8 cellular contexts compared by ENCODE assay signal in the genomic region with DNA sequence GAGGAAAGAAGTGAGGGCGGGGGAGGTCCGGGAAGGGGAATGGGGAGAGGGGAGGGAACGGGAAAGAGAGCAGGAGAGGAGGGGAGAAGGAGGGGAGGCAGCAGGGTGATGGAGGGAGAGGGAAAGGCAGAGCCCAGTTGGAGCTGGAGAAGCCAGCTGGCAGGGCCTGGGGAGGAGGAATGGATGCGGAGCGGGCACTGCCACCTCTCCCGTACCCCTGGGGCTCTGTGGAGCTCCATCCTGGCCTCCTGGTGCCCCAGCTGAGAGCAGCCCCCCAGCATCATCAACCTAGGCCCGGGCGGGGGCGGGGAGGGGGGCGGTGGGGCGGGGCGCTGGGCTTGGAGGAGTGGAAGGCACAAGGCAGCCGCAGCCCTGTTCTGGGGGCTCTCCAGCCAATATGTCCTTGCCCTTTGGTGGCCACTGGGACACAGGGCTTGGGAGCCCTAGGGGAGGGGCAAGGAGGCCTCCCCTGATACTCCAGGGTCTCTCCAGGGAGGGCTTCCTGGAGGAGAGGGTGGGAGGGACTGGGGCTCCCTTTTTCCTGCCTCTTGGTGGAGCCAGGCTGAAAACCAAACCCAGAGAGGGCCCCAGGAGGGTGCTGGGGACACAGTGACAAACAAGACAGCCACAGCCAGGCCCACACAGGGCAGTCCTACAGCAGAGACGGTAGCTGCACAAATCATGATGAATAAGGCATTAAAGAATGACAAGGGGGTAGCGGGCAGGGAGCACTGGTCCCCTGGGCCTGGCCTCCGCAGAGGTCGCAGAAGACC.
A peak's percentile ranks its signal among the peaks of the same experiment; 100 is the strongest.
DNase-seq lines count a peak whose midpoint lies in the region; ATAC-seq and TF ChIP-seq lines count a peak whose summit lies in the region.

No MANE protein-coding gene starts in this region.

- H3K4me3 Mint-ChIP-seq in naive thymus-derived CD4-positive, alpha-beta T cell, result peak overlapping the region in 8 of 10 donors; percentile 51 to 87 (median 78)

- peaks cover 0 to 24% (median 0%) of the 10 kb centered on the region in 5 donors for H3K36me3 Mint-ChIP-seq in naive thymus-derived CD4-positive, alpha-beta T cell

- H3K4me3 ChIP-seq in epithelial cell of esophagus (ENCODE audit: low read length), result peak overlapping the region; percentile 70
- H3K4me3 ChIP-seq in naive thymus-derived CD4-positive, alpha-beta T cell (ENCODE audit: low read length), result peak overlapping the region; percentile 79

- no peaks in the 10 kb centered on the region for H3K27me3 Mint-ChIP-seq in naive thymus-derived CD4-positive, alpha-beta T cell

- no peaks in the 10 kb centered on the region for H3K27me3 ChIP-seq in naive thymus-derived CD4-positive, alpha-beta T cell (ENCODE audit: control insufficient read depth in 2 of 2, insufficient read depth in 2 of 2, low read length in 2 of 2)

- no peaks in the 10 kb centered on the region for H3K36me3 ChIP-seq in naive thymus-derived CD4-positive, alpha-beta T cell (ENCODE audit: control insufficient read depth in 2 of 3, insufficient read depth in 3 of 3, low read length in 3 of 3)

- peak overlapping the region; percentile 100 for H3K27ac ChIP-seq in RWPE1
- no peak overlapping the region for H3K27ac ChIP-seq in naive thymus-derived CD4-positive, alpha-beta T cell (ENCODE audit: low read depth, low read length)

- intact Hi-C loops in naive thymus-derived CD4-positive, alpha-beta T cell (cut with micrococcal nuclease), result loop anchor here in 1 of 2 donors (2.0 to 5.0 kb wide), 4 partner anchors 36 to 114 kb away; no protein-coding TSS in a partner anchor

- peaks cover 18 to 20% of the 10 kb centered on the region in 2 donors for H3K4me1 ChIP-seq in naive thymus-derived CD4-positive, alpha-beta T cell (ENCODE audit: control insufficient read depth in 2 of 2, insufficient read depth in 2 of 2, low read length in 2 of 2)

- CTCF ChIA-PET in RWPE1 (lab: Yijun Ruan, JAX), result interaction anchor here (0.6 to 1.4 kb wide), 7 partner anchors 72 to 366 kb away, joined by 3 to 5 read pairs (median 4); no protein-coding TSS in a partner anchor
- CTCF ChIA-PET in naive thymus-derived CD4-positive, alpha-beta T cell (lab: Charles Lee), result interaction anchor here (0.6 to 0.7 kb wide), 2 partner anchors 74 to 354 kb away, joined by 3 to 4 read pairs; no protein-coding TSS in a partner anchor

- no peaks in the 10 kb centered on the region for H3K9me3 ChIP-seq in naive thymus-derived CD4-positive, alpha-beta T cell (ENCODE audit: control insufficient read depth in 2 of 3, low read length in 3 of 3)

- peak; percentile 58 for DNase-seq in NCI-H2029 (lab: John Stamatoyannopoulos, UW)
- no peak for DNase-seq in NCI-H2029 treated with DMSO at 0.1 percent for 48 hours (lab: John Stamatoyannopoulos, UW)
- no peak for DNase-seq in RWPE1 (ENCODE audit: low spot score)
- DNase-seq in epithelial cell of esophagus (ENCODE audit: low read depth), result no peak
- no peak for DNase-seq in naive thymus-derived CD4-positive, alpha-beta T cell
- no peak for DNase-seq in ureter (ENCODE audit: low spot score)
- DNase-seq in OCI-M1 (lab: John Stamatoyannopoulos, UW), result no peak
- no peak for DNase-seq in activated CD4-positive, alpha-beta T cell treated with anti-CD3 and anti-CD28 coated beads for 1 hour

- POLR2A ChIA-PET in RWPE1 (lab: Yijun Ruan, JAX; ENCODE audit: low non-redundant PET), result interaction anchor here (0.5 to 2.9 kb wide), 7 partner anchors 11 to 333 kb away, joined by 3 to 16 read pairs (median 3); no protein-coding TSS in a partner anchor
- POLR2A ChIA-PET in naive thymus-derived CD4-positive, alpha-beta T cell (lab: Charles Lee), result interaction anchor here (2.1 kb wide), 1 partner anchor 13 kb away, joined by 13 read pairs; no protein-coding TSS in a partner anchor

- no peak for ATAC-seq in naive thymus-derived CD4-positive, alpha-beta T cell

- H3K9me3 Mint-ChIP-seq in naive thymus-derived CD4-positive, alpha-beta T cell, result no peaks in the 10 kb centered on the region

- no peak for TF ChIP-seq CTCF in RWPE1 (conservative IDR thresholded peaks at IDR 0.05; ENCODE audit: low read depth)
- no peak for TF ChIP-seq CTCF in epithelial cell of esophagus (IDR thresholded peaks at IDR 0.05; ENCODE audit: insufficient read depth, low read depth, low read length, missing control alignments)

- H3K27ac Mint-ChIP-seq in naive thymus-derived CD4-positive, alpha-beta T cell, result peak overlapping the region in 6 of 9 donors; percentile 42 to 93 (median 82)

- H3K4me1 Mint-ChIP-seq in naive thymus-derived CD4-positive, alpha-beta T cell, result peaks cover 10 to 44% (median 16%) of the 10 kb centered on the region in 7 donors
